Comparison of ENCODE assay signal across 23 cellular contexts in genomic region chr1:213273546-213273945, GRCh38.
"Had no signal": no experiment of that assay in that cellular context is flagged by ENCODE, and none has a peak within 500 bp of the region (broad histone marks: within the 10 kb centered on the region; RNA-seq: fewer than 3 reads in every experiment).

No MANE protein-coding gene starts in this region.

- FAIRE-seq: small intestine had no signal

- H3K4me1 ChIP-seq: lower lobe of right lung, stomach, suprapubic skin, tibial nerve, vagina had no signal

- H3K27ac ChIP-seq: lower lobe of right lung, stomach, suprapubic skin, tibial nerve, vagina, VCaP had no signal

- H3K36me3 ChIP-seq: suprapubic skin had no signal

- H3K4me3 ChIP-seq: lower lobe of right lung, stomach, suprapubic skin, tibial nerve, vagina had no signal

- H3K9me3 ChIP-seq: lower lobe of right lung, stomach, suprapubic skin, tibial nerve, vagina had no signal

- ATAC-seq: activated CD4-positive, CD25-positive, alpha-beta regulatory T cell treated with anti-CD3 and anti-CD28 coated beads, Interleukin-2, amount 50 U/mL, for 24 hours; activated CD8-positive, alpha-beta memory T cell treated with anti-CD3 and anti-CD28 coated beads, Interleukin-2, amount 10 ng/mL, durations not matched to agents 7 days and 5 days; activated CD8-positive, alpha-beta T cell treated with anti-CD3 and anti-CD28 coated beads for 36 hours; esophagus mucosa; lower lobe of right lung; sciatic nerve; stimulated activated memory B cell treated with anti-CD40 and anti-IgM and Interleukin-4, amounts not matched to agents 10 μg/mL and 1 μg/mL and 100 μg/mL, for 72 hours had no signal

- DNase-seq: activated CD4-positive, alpha-beta T cell treated with anti-CD3 and anti-CD28 coated beads, Interleukin-2, amount 10 ng/mL, durations not matched to agents 7 days and 5 days; activated CD8-positive, alpha-beta memory T cell treated with anti-CD3 and anti-CD28 coated beads, Interleukin-2, amount 10 ng/mL, durations not matched to agents 7 days and 5 days; activated CD8-positive, alpha-beta T cell treated with anti-CD3 and anti-CD28 coated beads for 36 hours; activated gamma-delta T cell treated with Interleukin-2 at 50 U/mL for 16 hours; anterior cingulate cortex; effector CD4-positive, alpha-beta T cell; foreskin melanocyte; immature natural killer cell; lower lobe of right lung; mesendoderm; naive B cell; nucleus accumbens; small intestine; stimulated activated CD4-positive, alpha-beta T cell treated with anti-CD3 and anti-CD28 coated beads, Interleukin-15, amount 100 ng/mL, for 24 hours; stomach had no signal

- H3K27me3 ChIP-seq: stomach, suprapubic skin, tibial nerve, vagina had no signal
